Comparison of ENCODE assay signal across 8 cellular contexts in genomic region chr1:154352581-154353459, GRCh38. TPM values are rescaled to one million over a fixed set of nuclear protein-coding genes. Genes with fewer than 3 reads are reported as not detected.
DNase-seq lines count a peak whose midpoint lies in the region; ATAC-seq and TF ChIP-seq lines count a peak whose summit lies in the region.

No MANE protein-coding gene starts in this region.

- intact Hi-C loops in activated CD8-positive, alpha-beta T cell treated with anti-CD3 and anti-CD28 coated beads for 36 hours (cut with micrococcal nuclease), result loop anchor here (5.0 to 10.0 kb wide), 2 partner anchors 54 to 92 kb away; partner anchors contain the start of gene IL6R
- intact Hi-C loops in mucosa of descending colon (cut with DNase I, micrococcal nuclease), result no loop called here

- peaks cover 35% of the 10 kb centered on the region for H3K4me1 Mint-ChIP-seq in activated CD8-positive, alpha-beta T cell treated with anti-CD3 and anti-CD28 coated beads for 36 hours (ENCODE audit: low read depth)

- no peaks in the 10 kb centered on the region for H3K9me3 Mint-ChIP-seq in activated CD8-positive, alpha-beta T cell treated with anti-CD3 and anti-CD28 coated beads for 36 hours

- H3K4me3 ChIP-seq in mucosa of descending colon, result no peak overlapping the region

- CTCF ChIA-PET in GM10248 (lab: Yijun Ruan, JAX), result interaction anchor here (0.9 to 13.8 kb wide), 10 partner anchors 10 to 194 kb away, joined by 3 to 211 read pairs (median 4); partner anchors contain the start of genes ATP8B2 and HAX1
- CTCF ChIA-PET in activated CD8-positive, alpha-beta T cell treated with anti-CD3 and anti-CD28 coated beads for 36 hours (lab: Charles Lee), result interaction anchor here (0.8 to 6.2 kb wide), 8 partner anchors 9 to 194 kb away, joined by 3 to 46 read pairs (median 5); no protein-coding TSS in a partner anchor

- H3K27ac ChIP-seq in temporal lobe (ENCODE audit: low read depth, low read length), result peak overlapping the region; percentile 36

- POLR2A ChIA-PET in GM10248 (lab: Yijun Ruan, JAX), result interaction anchor here (0.6 kb wide), 1 partner anchor 110 kb away, joined by 3 read pairs; no protein-coding TSS in a partner anchor
- POLR2A ChIA-PET in activated CD8-positive, alpha-beta T cell treated with anti-CD3 and anti-CD28 coated beads for 36 hours (lab: Charles Lee), result interaction anchor here (0.8 to 2.2 kb wide), 3 partner anchors 18 to 80 kb away, joined by 3 to 5 read pairs (median 4); no protein-coding TSS in a partner anchor

- peak; percentile 78 for ATAC-seq in activated CD8-positive, alpha-beta T cell treated with anti-CD3 and anti-CD28 coated beads for 36 hours
- ATAC-seq in mucosa of descending colon (peak; percentile 72), GM19467 (IDR thresholded peaks at IDR 0.05; ENCODE audit: unreplicated experiment) (no peak)

- peaks cover 18% of the 10 kb centered on the region for H3K36me3 Mint-ChIP-seq in activated CD8-positive, alpha-beta T cell treated with anti-CD3 and anti-CD28 coated beads for 36 hours (ENCODE audit: low read depth)

- H3K9me3 ChIP-seq in mucosa of descending colon, result no peaks in the 10 kb centered on the region

- peak; percentile 75 for TF ChIP-seq POLR2A in erythroblast (IDR thresholded peaks at IDR 0.05; ENCODE audit: low read length)

- DNase-seq in GM10248 (ENCODE audit: extremely low spot score) (peak; percentile 60), NCI-H2171 treated with DMSO at 0.1 percent for 48 hours (lab: John Stamatoyannopoulos, UW) (peak; percentile 88), erythroblast (lab: John Stamatoyannopoulos, UW) (peak; percentile 88 to 91), mucosa of descending colon (peak; percentile 75 to 85 (median 77)), NCI-H187 treated with DMSO at 0.1 percent for 48 hours (lab: John Stamatoyannopoulos, UW) (no peak)
- peak; percentile 69 for DNase-seq in activated CD8-positive, alpha-beta T cell treated with anti-CD3 and anti-CD28 coated beads for 36 hours

- H3K36me3 ChIP-seq in mucosa of descending colon (ENCODE audit: low read depth), result no peaks in the 10 kb centered on the region

- peak overlapping the region; percentile 64 for H3K27ac Mint-ChIP-seq in activated CD8-positive, alpha-beta T cell treated with anti-CD3 and anti-CD28 coated beads for 36 hours

- H3K4me3 Mint-ChIP-seq in activated CD8-positive, alpha-beta T cell treated with anti-CD3 and anti-CD28 coated beads for 36 hours, result peak overlapping the region; percentile 69

- no peaks in the 10 kb centered on the region for H3K27me3 Mint-ChIP-seq in activated CD8-positive, alpha-beta T cell treated with anti-CD3 and anti-CD28 coated beads for 36 hours

- TF ChIP-seq CTCF in GM10248 (IDR thresholded peaks at IDR 0.05; ENCODE audit: control extremely low read depth, extremely low read depth, low read depth, missing control alignments), result peak; percentile 22
- TF ChIP-seq CTCF in activated CD8-positive, alpha-beta T cell treated with anti-CD3 and anti-CD28 coated beads for 36 hours (IDR thresholded peaks at IDR 0.05), result no peak
- TF ChIP-seq CTCF in mucosa of descending colon (IDR thresholded peaks at IDR 0.05), result no peak

- H3K4me1 ChIP-seq in mucosa of descending colon (ENCODE audit: low read depth), result peaks cover 15% of the 10 kb centered on the region

RNA-seq across cellular contexts. Expression of gene ATP8B2, which starts 27.5 kb away (rescaled TPM):
- 10 to 100 TPM; 52.2 to 54.7 TPM for total RNA-seq in activated CD8-positive, alpha-beta T cell treated with anti-CD3 and anti-CD28 coated beads for 36 hours
- 10 to 100 TPM in 2 of 3 donors, 1 to 10 TPM in 1; 3.8 to 36.1 (median 16.1) TPM for total RNA-seq in mucosa of descending colon
- 18.2 TPM for total RNA-seq in temporal lobe

RNA-seq across cellular contexts. Expression of gene AQP10, which starts 31.9 kb away (rescaled TPM):
- total RNA-seq in activated CD8-positive, alpha-beta T cell treated with anti-CD3 and anti-CD28 coated beads for 36 hours, result under 1 TPM in 1 of 2 experiments, not detected in 1; 0.14 TPM
- total RNA-seq in mucosa of descending colon (not detected), temporal lobe (not detected)

RNA-seq across cellular contexts. Expression of gene IL6R, which starts 52.3 kb away (rescaled TPM):
- total RNA-seq in activated CD8-positive, alpha-beta T cell treated with anti-CD3 and anti-CD28 coated beads for 36 hours, result 1 to 10 TPM; 2.2 to 2.5 TPM
- 10 to 100 TPM; 31.8 to 43.9 (median 42.5) TPM for total RNA-seq in mucosa of descending colon
- total RNA-seq in temporal lobe, result 3.7 TPM
